ENCODE assay signal across 9 cellular contexts in the genomic region with DNA sequence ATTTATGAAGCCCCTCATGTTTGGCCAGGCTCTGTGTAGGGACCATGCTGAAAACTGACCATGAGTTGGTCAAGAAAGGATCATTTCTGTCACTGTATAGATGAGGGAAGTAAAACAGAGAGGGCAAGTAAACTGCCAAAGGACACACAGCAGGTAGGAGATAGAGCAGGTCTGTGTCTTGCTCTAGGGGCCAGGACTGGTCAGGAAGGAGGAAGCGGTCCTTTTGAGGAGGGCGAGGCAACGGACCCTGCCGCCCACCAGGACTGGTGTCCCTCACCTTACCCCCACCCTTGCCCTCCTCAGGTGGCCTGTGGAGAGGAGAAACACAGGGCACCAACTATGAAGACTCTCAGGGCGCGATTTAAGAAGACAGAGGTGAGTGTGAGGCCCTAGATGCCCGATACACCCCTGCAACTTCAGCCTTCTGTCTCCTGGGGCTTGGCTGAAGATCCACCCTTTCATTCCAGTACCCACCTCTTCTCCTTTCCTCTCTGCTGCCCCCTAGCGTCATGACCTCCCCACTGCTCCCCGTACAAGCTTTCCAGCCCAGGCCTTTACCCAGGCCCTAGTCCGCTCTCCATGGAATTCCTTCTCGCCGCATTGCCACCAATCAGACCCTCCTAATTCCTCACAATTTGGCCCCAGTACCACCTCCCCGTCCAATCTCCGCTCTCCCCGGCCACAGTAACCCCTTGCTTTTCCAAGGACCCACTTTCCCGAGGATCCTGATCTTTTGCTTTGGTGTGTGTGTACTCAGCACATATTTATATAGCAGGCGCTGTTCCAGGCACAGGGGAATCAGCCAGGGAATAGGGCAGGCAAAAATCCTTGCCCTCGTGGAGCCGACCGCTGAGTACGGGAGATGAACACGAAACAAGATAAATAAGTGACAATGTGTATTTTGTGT. TPM values are rescaled to one million over a fixed set of nuclear protein-coding genes. Genes with fewer than 3 reads are reported as not detected.
DNase-seq lines count a peak whose midpoint lies in the region; ATAC-seq and TF ChIP-seq lines count a peak whose summit lies in the region.
"Had no signal": no experiment of that assay in that cellular context is flagged by ENCODE, and none has a peak within 500 bp of the region (broad histone marks: within the 10 kb centered on the region; RNA-seq: fewer than 3 reads in every experiment).

No MANE protein-coding gene starts in this region.

- DNase-seq in ACHN: peak; percentile 70
- DNase-seq in GM20000 (ENCODE audit: low spot score): peak; percentile 87
- peak; percentile 13 for DNase-seq in NCI-H524 treated with DMSO at 0.1 percent for 48 hours (lab: John Stamatoyannopoulos, UW)
- peak; percentile 95 for DNase-seq in activated CD4-positive, alpha-beta T cell treated with anti-CD3 and anti-CD28 coated beads, Interleukin-2, amount 10 ng/mL, durations not matched to agents 24 days and 14 days
- peak; percentile 67 for DNase-seq in dedifferentiated amniotic fluid mesenchymal stem cell (ENCODE audit: extremely low spot score)
- DNase-seq in lung microvascular endothelial cell (ENCODE audit: low read depth in 2 of 2): peak; percentile 66 to 73
- DNase-seq in stimulated activated CD8-positive, alpha-beta memory T cell treated with anti-CD3 and anti-CD28 coated beads, Interleukin-15, amount 100 ng/mL, for 1 hour (ENCODE audit: low read depth): peak; percentile 78

- peaks cover 28% of the 10 kb centered on the region for H3K4me1 Mint-ChIP-seq in activated CD4-positive, alpha-beta T cell treated with anti-CD3 and anti-CD28 coated beads, Interleukin-2, amount 10 ng/mL, durations not matched to agents 24 days and 14 days

- TF ChIP-seq CTCF in GM20000 (IDR thresholded peaks at IDR 0.05; ENCODE audit: extremely low read depth, missing control alignments): peak; percentile 77

- intact Hi-C loops in activated CD4-positive, alpha-beta T cell treated with anti-CD3 and anti-CD28 coated beads, Interleukin-2, amount 10 ng/mL, durations not matched to agents 24 days and 14 days (cut with micrococcal nuclease): no loop called here

- peak overlapping the region; percentile 45 for H3K27ac Mint-ChIP-seq in activated CD4-positive, alpha-beta T cell treated with anti-CD3 and anti-CD28 coated beads, Interleukin-2, amount 10 ng/mL, durations not matched to agents 24 days and 14 days
- H3K27ac Mint-ChIP-seq: stimulated activated naive CD8-positive, alpha-beta T cell treated with anti-CD3 and anti-CD28 coated beads, Interleukin-15, Interleukin-2, amounts not matched to agents 100 ng/mL and 50 ng/mL, for 24 hours had no signal

- in situ Hi-C loops in ACHN (cut with HindIII; ENCODE audit: low pct_ligation_motif_present, low pct_unique_long_range_greater_than_20kb, low sequenced_read_pairs): no loop called here

- H3K4me3 Mint-ChIP-seq in activated CD4-positive, alpha-beta T cell treated with anti-CD3 and anti-CD28 coated beads, Interleukin-2, amount 10 ng/mL, durations not matched to agents 24 days and 14 days: no peak overlapping the region
- H3K4me3 Mint-ChIP-seq: stimulated activated naive CD8-positive, alpha-beta T cell treated with anti-CD3 and anti-CD28 coated beads, Interleukin-15, Interleukin-2, amounts not matched to agents 100 ng/mL and 50 ng/mL, for 24 hours had no signal

- H3K27me3 Mint-ChIP-seq in activated CD4-positive, alpha-beta T cell treated with anti-CD3 and anti-CD28 coated beads, Interleukin-2, amount 10 ng/mL, durations not matched to agents 24 days and 14 days: peaks cover 2% of the 10 kb centered on the region
- H3K27me3 Mint-ChIP-seq: stimulated activated naive CD8-positive, alpha-beta T cell treated with anti-CD3 and anti-CD28 coated beads, Interleukin-15, Interleukin-2, amounts not matched to agents 100 ng/mL and 50 ng/mL, for 24 hours had no signal

- H3K36me3 Mint-ChIP-seq in activated CD4-positive, alpha-beta T cell treated with anti-CD3 and anti-CD28 coated beads, Interleukin-2, amount 10 ng/mL, durations not matched to agents 24 days and 14 days (ENCODE audit: low read depth): peaks cover 5% of the 10 kb centered on the region

- no peak for ATAC-seq in GM19463 (IDR thresholded peaks at IDR 0.05; ENCODE audit: unreplicated experiment)

- H3K9me3 Mint-ChIP-seq in activated CD4-positive, alpha-beta T cell treated with anti-CD3 and anti-CD28 coated beads, Interleukin-2, amount 10 ng/mL, durations not matched to agents 24 days and 14 days: no peaks in the 10 kb centered on the region
- H3K9me3 Mint-ChIP-seq: stimulated activated naive CD8-positive, alpha-beta T cell treated with anti-CD3 and anti-CD28 coated beads, Interleukin-15, Interleukin-2, amounts not matched to agents 100 ng/mL and 50 ng/mL, for 24 hours had no signal

RNA-seq across cellular contexts. Expression of gene ANKRD24, which starts 3.9 kb away (rescaled TPM):
- total RNA-seq in activated CD4-positive, alpha-beta T cell treated with anti-CD3 and anti-CD28 coated beads, Interleukin-2, amount 10 ng/mL, durations not matched to agents 24 days and 14 days: 0.50 and 0.72 TPM in 2 replicates
- total RNA-seq in lung microvascular endothelial cell: 0.22 and 0.40 TPM in 2 replicates

RNA-seq across cellular contexts. Expression of gene SIRT6, which starts 4.0 kb away (rescaled TPM):
- total RNA-seq in activated CD4-positive, alpha-beta T cell treated with anti-CD3 and anti-CD28 coated beads, Interleukin-2, amount 10 ng/mL, durations not matched to agents 24 days and 14 days: 39.8 and 48.0 TPM in 2 replicates
- 6.5 and 7.7 TPM in 2 replicates for total RNA-seq in lung microvascular endothelial cell

RNA-seq across cellular contexts. Expression of gene CREB3L3, which starts 32.9 kb away (rescaled TPM):
- total RNA-seq in activated CD4-positive, alpha-beta T cell treated with anti-CD3 and anti-CD28 coated beads, Interleukin-2, amount 10 ng/mL, durations not matched to agents 24 days and 14 days: 0.12 TPM in 1 of 2 replicates, not detected in the other
- not detected in 2 replicates for total RNA-seq in lung microvascular endothelial cell

RNA-seq across cellular contexts. Expression of gene EBI3, which starts 43.0 kb away (rescaled TPM):
- total RNA-seq in activated CD4-positive, alpha-beta T cell treated with anti-CD3 and anti-CD28 coated beads, Interleukin-2, amount 10 ng/mL, durations not matched to agents 24 days and 14 days: 44.0 and 45.0 TPM in 2 replicates
- 0.44 and 0.60 TPM in 2 replicates for total RNA-seq in lung microvascular endothelial cell

Comparison
In these comparisons a context has a peak if more than half of its experiments do, and no peak if none do; other contexts are left out.
1. DNase-seq: peak in every context shown above with its lines; median percentile 95 in activated CD4-positive, alpha-beta T cell treated with anti-CD3 and anti-CD28 coated beads, Interleukin-2, amount 10 ng/mL, durations not matched to agents 24 days and 14 days; 87 in GM20000; 78 in stimulated activated CD8-positive, alpha-beta memory T cell treated with anti-CD3 and anti-CD28 coated beads, Interleukin-15, amount 100 ng/mL, for 1 hour; 70 in ACHN; 70 in lung microvascular endothelial cell; 67 in dedifferentiated amniotic fluid mesenchymal stem cell; 13 in NCI-H524 treated with DMSO at 0.1 percent for 48 hours.